Comparison of ENCODE assay signal across 1 cellular context in genomic region chr3:141384157-141384556, GRCh38.
TF ChIP-seq lines count a peak whose summit lies in the region.

No MANE protein-coding gene starts in this region.

TF ChIP-seq in IMR-90, 13 proteins besides CTCF, POLR2A, EP300 and RAD21:
- TF ChIP-seq MAZ (IDR thresholded peaks at IDR 0.05; ENCODE audit: borderline replicate concordance, low read depth, low read length), result no peak
- no peak for TF ChIP-seq NFE2L2 (IDR thresholded peaks at IDR 0.05; ENCODE audit: low read depth, low read length)
- TF ChIP-seq SMC3 (IDR thresholded peaks at IDR 0.05; ENCODE audit: low read depth, low read length), result no peak
- TF ChIP-seq ELK1 (IDR thresholded peaks at IDR 0.05; ENCODE audit: borderline replicate concordance, low read depth, low read length), result no peak
- TF ChIP-seq RCOR1 (IDR thresholded peaks at IDR 0.05; ENCODE audit: insufficient replicate concordance, low read length), result no peak
- TF ChIP-seq FOS (IDR thresholded peaks at IDR 0.05; ENCODE audit: low read depth, low read length), result no peak
- no peak for TF ChIP-seq MAFK (IDR thresholded peaks at IDR 0.05; ENCODE audit: low read depth, low read length)
- no peak for TF ChIP-seq BHLHE40 (IDR thresholded peaks at IDR 0.05; ENCODE audit: low read depth, low read length)
- TF ChIP-seq CHD1 (IDR thresholded peaks at IDR 0.05; ENCODE audit: low read depth, low read length), result no peak
- TF ChIP-seq RFX5 (IDR thresholded peaks at IDR 0.05; ENCODE audit: low read depth, low read length), result no peak
- no peak for TF ChIP-seq USF2 (IDR thresholded peaks at IDR 0.05; ENCODE audit: low read depth, low read length)
- no peak for TF ChIP-seq MXI1 (IDR thresholded peaks at IDR 0.05; ENCODE audit: borderline replicate concordance, low read depth, low read length)
- TF ChIP-seq CEBPB (IDR thresholded peaks at IDR 0.05; ENCODE audit: low read depth, low read length), result no peak
TF ChIP-seq in IMR-90: peak in this region for 0.
